1 cellular context compared by ENCODE assay signal in genomic region chr20:10329387-10330005, GRCh38.
TF ChIP-seq lines count a peak whose summit lies in the region.

No MANE protein-coding gene starts in this region.

TF ChIP-seq in HepG2, 621 proteins besides CTCF, POLR2A, EP300 and RAD21 (continued from another document):
- TF ChIP-seq MNT (IDR thresholded peaks at IDR 0.05) (no peak), ZKSCAN8 (CRISPR knock-in tag; IDR thresholded peaks at IDR 0.05; ENCODE audit: borderline replicate concordance) (no peak), ZKSCAN5 (CRISPR knock-in tag; IDR thresholded peaks at IDR 0.05) (no peak), HNF4G (IDR thresholded peaks at IDR 0.05; ENCODE audit: borderline replicate concordance, low read depth, low read length) (no peak), HNF4G (CRISPR knock-in tag; IDR thresholded peaks at IDR 0.05; ENCODE audit: borderline replicate concordance, low read depth) (no peak)
